In genomic region chr1:237386362-237387143, GRCh38 we compare ENCODE assay signal across 8 cellular contexts.
DNase-seq lines count a peak whose midpoint lies in the region; ATAC-seq and TF ChIP-seq lines count a peak whose summit lies in the region.

No MANE protein-coding gene starts in this region.

- TF ChIP-seq POLR2A in ovary (IDR thresholded peaks at IDR 0.05) (no peak), lower leg skin (IDR thresholded peaks at IDR 0.05) (no peak)

- no peaks in the 10 kb centered on the region for H3K27me3 Mint-ChIP-seq in natural killer cell (ENCODE audit: low read depth in 2 of 2)
- peaks cover 0 to 13% of the 10 kb centered on the region in 2 donors for H3K27me3 Mint-ChIP-seq in natural killer cell treated with Interleukin-12 subunit alpha and Interleukin-12 subunit beta and Interleukin-15 and Interleukin-18, amount 100 ng/mL, for 72 hours
- no peaks in the 10 kb centered on the region for H3K27me3 Mint-ChIP-seq in T-helper 2 cell treated with Interferon-gamma antibody and Interleukin-4, amounts not matched to agents 5 μg/mL and 100 μg/mL, for 36 hours (ENCODE audit: low read depth)

- H3K36me3 ChIP-seq in ovary, result no peaks in the 10 kb centered on the region

- H3K4me1 ChIP-seq in ovary (ENCODE audit: insufficient read depth), result peaks cover 4% of the 10 kb centered on the region

- no peaks in the 10 kb centered on the region for H3K27me3 ChIP-seq in ovary

- no peak for TF ChIP-seq EP300 in ovary (IDR thresholded peaks at IDR 0.05)

- H3K9me3 Mint-ChIP-seq in natural killer cell, result no peaks in the 10 kb centered on the region
- no peaks in the 10 kb centered on the region for H3K9me3 Mint-ChIP-seq in natural killer cell treated with Interleukin-12 subunit alpha and Interleukin-12 subunit beta and Interleukin-15 and Interleukin-18, amount 100 ng/mL, for 72 hours
- H3K9me3 Mint-ChIP-seq in T-helper 2 cell treated with Interferon-gamma antibody and Interleukin-4, amounts not matched to agents 5 μg/mL and 100 μg/mL, for 36 hours, result no peaks in the 10 kb centered on the region

- no peak overlapping the region for H3K4me3 ChIP-seq in coronary artery
- no peak overlapping the region for H3K4me3 ChIP-seq in ovary
- H3K4me3 ChIP-seq in lower leg skin (ENCODE audit: low read depth, poor library complexity, severe bottlenecking), result no peak overlapping the region

- H3K4me3 Mint-ChIP-seq in natural killer cell, result no peak overlapping the region
- no peak overlapping the region for H3K4me3 Mint-ChIP-seq in natural killer cell treated with Interleukin-12 subunit alpha and Interleukin-12 subunit beta and Interleukin-15 and Interleukin-18, amount 100 ng/mL, for 72 hours
- H3K4me3 Mint-ChIP-seq in T-helper 2 cell treated with Interferon-gamma antibody and Interleukin-4, amounts not matched to agents 5 μg/mL and 100 μg/mL, for 36 hours, result no peak overlapping the region

- intact Hi-C loops in natural killer cell (cut with micrococcal nuclease), result no loop called here
- intact Hi-C loops in ovary (cut with DNase I), result loop anchor here in 2 of 4 donors (5.0 to 10.0 kb wide), 2 partner anchors 342 to 344 kb away; partner anchors contain the start of gene RYR2 (in 2 of the 2)
- intact Hi-C loops in lower leg skin (cut with DNase I; ENCODE audit: low total_unique reads), result no loop called here

- ATAC-seq in natural killer cell, result no peak
- no peak for ATAC-seq in natural killer cell treated with Interleukin-12 subunit alpha and Interleukin-12 subunit beta and Interleukin-15 and Interleukin-18, amount 100 ng/mL, for 72 hours

- no peaks in the 10 kb centered on the region for H3K9me3 ChIP-seq in ovary

- H3K4me1 Mint-ChIP-seq in natural killer cell, result no peaks in the 10 kb centered on the region
- no peaks in the 10 kb centered on the region for H3K4me1 Mint-ChIP-seq in natural killer cell treated with Interleukin-12 subunit alpha and Interleukin-12 subunit beta and Interleukin-15 and Interleukin-18, amount 100 ng/mL, for 72 hours (ENCODE audit: low read depth in 2 of 2)
- H3K4me1 Mint-ChIP-seq in T-helper 2 cell treated with Interferon-gamma antibody and Interleukin-4, amounts not matched to agents 5 μg/mL and 100 μg/mL, for 36 hours (ENCODE audit: low read depth), result peaks cover 4% of the 10 kb centered on the region

- H3K36me3 Mint-ChIP-seq in natural killer cell, result no peaks in the 10 kb centered on the region
- H3K36me3 Mint-ChIP-seq in natural killer cell treated with Interleukin-12 subunit alpha and Interleukin-12 subunit beta and Interleukin-15 and Interleukin-18, amount 100 ng/mL, for 72 hours, result no peaks in the 10 kb centered on the region
- no peaks in the 10 kb centered on the region for H3K36me3 Mint-ChIP-seq in T-helper 2 cell treated with Interferon-gamma antibody and Interleukin-4, amounts not matched to agents 5 μg/mL and 100 μg/mL, for 36 hours (ENCODE audit: low read depth)

- H3K27ac Mint-ChIP-seq in natural killer cell, result no peak overlapping the region
- H3K27ac Mint-ChIP-seq in natural killer cell treated with Interleukin-12 subunit alpha and Interleukin-12 subunit beta and Interleukin-15 and Interleukin-18, amount 100 ng/mL, for 72 hours, result no peak overlapping the region
- H3K27ac Mint-ChIP-seq in T-helper 2 cell treated with Interferon-gamma antibody and Interleukin-4, amounts not matched to agents 5 μg/mL and 100 μg/mL, for 36 hours, result no peak overlapping the region

- DNase-seq in natural killer cell (no peak), NCI-H2171 (lab: John Stamatoyannopoulos, UW) (peak; percentile 28), coronary artery (ENCODE audit: low spot score) (no peak), ovary (no peak), lower leg skin (ENCODE audit: low spot score in 2 of 2) (no peak), NCI-H187 (lab: John Stamatoyannopoulos, UW) (no peak)
- DNase-seq in natural killer cell treated with Interleukin-12 subunit alpha and Interleukin-12 subunit beta and Interleukin-15 and Interleukin-18, amount 100 ng/mL, for 72 hours (ENCODE audit: low spot score), result no peak
- no peak for DNase-seq in T-helper 2 cell treated with Interferon-gamma antibody and Interleukin-4, amounts not matched to agents 5 μg/mL and 100 μg/mL, for 36 hours (ENCODE audit: low spot score)

- H3K27ac ChIP-seq in coronary artery (peak overlapping the region; percentile 15 to 36), ovary (no peak overlapping the region)

- TF ChIP-seq CTCF in natural killer cell (IDR thresholded peaks at IDR 0.05), result peak; percentile 15
- peak; percentile 63 for TF ChIP-seq CTCF in coronary artery (IDR thresholded peaks at IDR 0.05)
- TF ChIP-seq CTCF in ovary (IDR thresholded peaks at IDR 0.05), result peak; percentile 21 to 61 (median 30)
- TF ChIP-seq CTCF in lower leg skin (IDR thresholded peaks at IDR 0.05), result no peak

- WGBS in ovary, 3 donors, result 50 to 62% (median 61%) methylated on average over 8 of the region's 8 CpGs
- WGBS in lower leg skin, 2 donors, result 56 to 59% methylated on average over 8 of the region's 8 CpGs

Comparison
In these comparisons a context has a peak if more than half of its experiments do, and no peak if none do; other contexts are left out.
1. CTCF ChIP-seq: peak in natural killer cell (single experiment), coronary artery (single experiment) and ovary (3 of 3); none in lower leg skin (0 of 3).
2. H3K27ac ChIP-seq: peak in coronary artery (2 of 2); none in ovary (0 of 2).